19 cellular contexts compared by ENCODE assay signal in genomic region chr10:132300582-132300981, GRCh38.
"Had no signal": no experiment of that assay in that cellular context is flagged by ENCODE, and none has a peak within 500 bp of the region (broad histone marks: within the 10 kb centered on the region; RNA-seq: fewer than 3 reads in every experiment).

No MANE protein-coding gene starts in this region.

- H3K36me3 Mint-ChIP-seq: T-cell had no signal

- H3K9me3 ChIP-seq: breast epithelium, heart right ventricle, left ventricle myocardium inferior, ovary, tibial artery had no signal

- H3K9me3 Mint-ChIP-seq: activated CD8-positive, alpha-beta T cell treated with anti-CD3 and anti-CD28 coated beads for 36 hours; activated T-helper 1 cell treated with anti-CD3 and anti-CD28 coated beads, Interleukin-12 subunit alpha, Interleukin-12 subunit beta, Interleukin-2, Interleukin-4 antibody, amounts not matched to agents 30 ng/mL and 10 ng/mL and 1 ng/mL, durations not matched to agents 14 hours and 24 hours and 36 hours; stimulated activated naive CD8-positive, alpha-beta T cell treated with anti-CD3 and anti-CD28 coated beads, Interleukin-15, amount 100 ng/mL, for 72 hours; T-cell had no signal

- H3K27me3 ChIP-seq: breast epithelium, ovary had no signal

- H3K27ac ChIP-seq: breast epithelium, heart right ventricle, left ventricle myocardium inferior, ovary, skin epidermis, tibial artery, VCaP had no signal

- H3K27me3 Mint-ChIP-seq: activated CD8-positive, alpha-beta T cell treated with anti-CD3 and anti-CD28 coated beads for 36 hours; T-cell had no signal

- H3K4me3 ChIP-seq: breast epithelium, heart right ventricle, left ventricle myocardium inferior, ovary, skin epidermis, tibial artery had no signal

- H3K36me3 ChIP-seq: breast epithelium, heart right ventricle, left ventricle myocardium inferior, ovary, tibial artery had no signal

- H3K27ac Mint-ChIP-seq: activated CD8-positive, alpha-beta T cell treated with anti-CD3 and anti-CD28 coated beads for 36 hours; activated T-helper 1 cell treated with anti-CD3 and anti-CD28 coated beads, Interleukin-12 subunit alpha, Interleukin-12 subunit beta, Interleukin-2, Interleukin-4 antibody, amounts not matched to agents 30 ng/mL and 10 ng/mL and 1 ng/mL, durations not matched to agents 14 hours and 24 hours and 36 hours; nephron progenitor cell had no signal

- ATAC-seq: activated CD8-positive, alpha-beta T cell treated with anti-CD3 and anti-CD28 coated beads for 36 hours; heart right ventricle; stimulated activated naive CD8-positive, alpha-beta T cell treated with anti-CD3 and anti-CD28 coated beads, Interleukin-15, amount 100 ng/mL, for 72 hours; T-cell had no signal

- DNase-seq: activated CD4-positive, alpha-beta T cell treated with anti-CD3 and anti-CD28 coated beads for 4 hours; activated CD8-positive, alpha-beta memory T cell treated with anti-CD3 and anti-CD28 coated beads, Interleukin-2, amount 50 U/mL, for 4 hours; activated CD8-positive, alpha-beta T cell treated with anti-CD3 and anti-CD28 coated beads for 36 hours; activated naive CD4-positive, alpha-beta T cell treated with anti-CD3 and anti-CD28 coated beads, Interleukin-2, amount 50 U/mL, for 16 hours; effector CD4-positive, alpha-beta T cell; foreskin melanocyte; heart right ventricle; left ventricle myocardium inferior; mesendoderm; nephron progenitor cell; stimulated activated CD4-positive, alpha-beta T cell treated with anti-CD3 and anti-CD28 coated beads, Interleukin-4, amount 100 ng/mL, for 4 hours; stimulated activated naive CD8-positive, alpha-beta T cell treated with anti-CD3 and anti-CD28 coated beads, Interleukin-15, amount 100 ng/mL, for 72 hours had no signal

- H3K4me1 ChIP-seq: breast epithelium, left ventricle myocardium inferior, tibial artery had no signal

- H3K4me3 Mint-ChIP-seq: activated CD8-positive, alpha-beta T cell treated with anti-CD3 and anti-CD28 coated beads for 36 hours; activated T-helper 1 cell treated with anti-CD3 and anti-CD28 coated beads, Interleukin-12 subunit alpha, Interleukin-12 subunit beta, Interleukin-2, Interleukin-4 antibody, amounts not matched to agents 30 ng/mL and 10 ng/mL and 1 ng/mL, durations not matched to agents 14 hours and 24 hours and 36 hours; nephron progenitor cell; stimulated activated naive CD8-positive, alpha-beta T cell treated with anti-CD3 and anti-CD28 coated beads, Interleukin-15, amount 100 ng/mL, for 72 hours; T-cell had no signal
